Comparison of ENCODE assay signal across 24 cellular contexts in the genomic region with DNA sequence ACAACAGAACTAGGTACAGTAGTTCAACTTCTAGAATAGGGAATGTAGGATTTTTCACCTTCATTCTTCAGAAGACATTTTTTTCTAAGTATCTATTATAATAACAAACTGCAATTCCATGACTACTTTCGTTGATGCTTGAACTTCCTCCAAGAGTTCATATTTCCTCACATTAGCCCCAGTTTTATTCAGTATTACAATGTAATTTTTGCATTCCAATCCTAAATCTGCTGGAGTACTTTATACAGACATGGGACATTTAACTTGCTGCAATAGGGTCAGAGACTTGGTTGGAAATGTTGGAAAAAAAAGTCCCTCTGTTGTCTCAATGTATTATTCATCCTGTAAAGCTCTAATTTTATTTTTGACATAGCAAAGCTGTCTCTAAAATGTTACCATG. TPM values are rescaled to one million over a fixed set of nuclear protein-coding genes. Genes with fewer than 3 reads are reported as not detected.
DNase-seq lines count a peak whose midpoint lies in the region; ATAC-seq and TF ChIP-seq lines count a peak whose summit lies in the region.
"Had no signal": no experiment of that assay in that cellular context is flagged by ENCODE, and none has a peak within 500 bp of the region (broad histone marks: within the 10 kb centered on the region; RNA-seq: fewer than 3 reads in every experiment).

No MANE protein-coding gene starts in this region.

- H3K27me3 ChIP-seq in GM23338 (ENCODE audit: insufficient read depth) = no peaks in the 10 kb centered on the region
- no peaks in the 10 kb centered on the region; the same call in 1 of the 2 replicates for H3K27me3 ChIP-seq in IMR-90 (ENCODE audit: control insufficient read depth, insufficient read depth, low read length)
- no peaks in the 10 kb centered on the region for H3K27me3 ChIP-seq in endodermal cell (ENCODE audit: control insufficient read depth, insufficient read depth, low read length, poor library complexity, severe bottlenecking)
- peaks cover 4% of the 10 kb centered on the region; the same call in 1 of the 2 replicates for H3K27me3 ChIP-seq in BE2C
- H3K27me3 ChIP-seq: BLaER1 treated with 17β-estradiol and CSF1 and Interleukin-3, amounts not matched to agents 10 nM and 100 nM; Peyer's patch had no signal

- H3K4me2 ChIP-seq in GM23338 (peak overlapping the region; percentile 67), IMR-90 (ENCODE audit: low read depth, low read length) (no peak overlapping the region)

- in situ Hi-C loops in IMR-90 (cut with MboI; ENCODE audit: low sequenced_read_pairs) = no loop called here

- H2AK9ac ChIP-seq in IMR-90 (replicated peaks; ENCODE audit: low read depth, low read length, poor library complexity) = no peak overlapping the region

- H2BK20ac ChIP-seq in IMR-90 (ENCODE audit: low read depth, low read length) = no peak overlapping the region

- H3K36me3 ChIP-seq in GM23338 (ENCODE audit: insufficient read depth) (peaks cover 14% of the 10 kb centered on the region; the same call in 1 of the 2 replicates), IMR-90 (ENCODE audit: control insufficient read depth, insufficient read depth, low read length) (no peaks in the 10 kb centered on the region), endodermal cell (ENCODE audit: control insufficient read depth, insufficient read depth, low read length) (no peaks in the 10 kb centered on the region), BE2C (no peaks in the 10 kb centered on the region)
- H3K36me3 ChIP-seq: Peyer's patch had no signal

- no peak overlapping the region for H2AK5ac ChIP-seq in IMR-90 (ENCODE audit: low read depth, low read length)

- TF ChIP-seq CTCF in GM23338 (conservative IDR thresholded peaks at IDR 0.05; ENCODE audit: low read depth in 2 of 2) = no peak
- no peak for TF ChIP-seq CTCF in IMR-90 (conservative IDR thresholded peaks at IDR 0.05; ENCODE audit: low read depth, low read length)
- no peak for TF ChIP-seq CTCF in endodermal cell (conservative IDR thresholded peaks at IDR 0.05)
- no peak for TF ChIP-seq CTCF in osteocyte (IDR thresholded peaks at IDR 0.05)
- TF ChIP-seq CTCF in BE2C (IDR thresholded peaks at IDR 0.05; ENCODE audit: low read depth, low read length) = no peak

- H3K4me1 Mint-ChIP-seq in GM23338 (peaks cover 43% of the 10 kb centered on the region), endodermal cell (peaks cover 21% of the 10 kb centered on the region), osteocyte (ENCODE audit: unreplicated experiment) (peaks cover 26% of the 10 kb centered on the region)
- H3K4me1 Mint-ChIP-seq: CD4-positive, alpha-beta memory T cell; T-cell had no signal

- H4K8ac ChIP-seq in IMR-90 (ENCODE audit: low read depth in 2 of 2, low read length in 2 of 2) = no peak overlapping the region

- no peaks in the 10 kb centered on the region for H3K9me1 ChIP-seq in IMR-90 (ENCODE audit: insufficient read depth, low read length)

- CTCF ChIA-PET in IMR-90 (lab: Yijun Ruan, JAX) = no interaction called here

- H2AFZ ChIP-seq in GM23338 = no peak overlapping the region
- no peak overlapping the region for H2AFZ ChIP-seq in IMR-90 (replicated peaks; ENCODE audit: low read length, poor library complexity)

- no peak for ATAC-seq in GM23338
- ATAC-seq in IMR-90 (ENCODE audit: low read depth) = peak; percentile 46; the same call in 1 of the 2 replicates
- ATAC-seq: HCT116, HepG2, SK-N-SH treated with all-trans-retinoic acid at 6 μM for 48 hours, T-cell had no signal

- H2BK120ac ChIP-seq in IMR-90 (ENCODE audit: low read depth, low read length) = no peak overlapping the region

- H3K4me3 Mint-ChIP-seq in GM23338 (no peak overlapping the region), endodermal cell (no peak overlapping the region), osteocyte (ENCODE audit: unreplicated experiment) (no peak overlapping the region)
- H3K4me3 Mint-ChIP-seq: CD4-positive, alpha-beta memory T cell; T-cell had no signal

- H4K5ac ChIP-seq in IMR-90 (ENCODE audit: low read depth, low read length) = no peak overlapping the region

- no peak overlapping the region for H3K9ac ChIP-seq in IMR-90 (ENCODE audit: low read depth, low read length)
- no peak overlapping the region for H3K9ac ChIP-seq in endodermal cell (ENCODE audit: extremely low read depth, low read length, poor library complexity, severe bottlenecking)
- H3K9ac ChIP-seq: BLaER1 treated with 17β-estradiol and CSF1 and Interleukin-3, amounts not matched to agents 10 nM and 100 nM had no signal

- BruUV-seq in IMR-90 (replicated peaks; lab: Mats Ljungman, UMichigan) = no TSS peak

- H2BK15ac ChIP-seq in IMR-90 (ENCODE audit: low read depth, low read length) = no peak overlapping the region

- H3K4ac ChIP-seq in IMR-90 (ENCODE audit: low read depth, low read length) = no peak overlapping the region

- H3K9me3 ChIP-seq in IMR-90 (ENCODE audit: control insufficient read depth, insufficient read depth, low read length) (peaks cover 3% of the 10 kb centered on the region), endodermal cell (ENCODE audit: control insufficient read depth, low read length) (peaks cover 19% of the 10 kb centered on the region), BE2C (peaks cover 7% of the 10 kb centered on the region; the same call in 1 of the 2 replicates)

- H3K9me2 ChIP-seq in GM23338 (ENCODE audit: insufficient read depth) = no peaks in the 10 kb centered on the region

- DNase-seq in GM23338 (ENCODE audit: low spot score) = no peak
- peak; percentile 3 for DNase-seq in IMR-90
- DNase-seq in endodermal cell = no peak
- no peak for DNase-seq in osteocyte (ENCODE audit: extremely low spot score, unreplicated experiment)
- DNase-seq in BE2C = no peak
- DNase-seq in NCI-H774 (lab: John Stamatoyannopoulos, UW) = no peak
- no peak for DNase-seq in foreskin melanocyte
- DNase-seq: Caco-2; CD4-positive, alpha-beta memory T cell; DMS 273 treated with DMSO at 0.1 percent for 48 hours; DMS79 treated with DMSO at 0.1 percent for 48 hours; KBM-7; MM.1S; NCI-H1105; NCI-H146; NCI-H2029; NCI-H2227 treated with DMSO at 0.1 percent for 48 hours; NCI-H510A; Peyer's patch; T-cell had no signal

- no peak overlapping the region for H3K4me3 ChIP-seq in GM23338
- no peak overlapping the region for H3K4me3 ChIP-seq in IMR-90 (ENCODE audit: insufficient read depth, low read depth, low read length)
- H3K4me3 ChIP-seq in endodermal cell (ENCODE audit: low read length) = no peak overlapping the region
- H3K4me3 ChIP-seq in BE2C (ENCODE audit: low read depth, low read length) = no peak overlapping the region
- H3K4me3 ChIP-seq: BLaER1 treated with 17β-estradiol and CSF1 and Interleukin-3, amounts not matched to agents 10 nM and 100 nM; Peyer's patch had no signal

- no peak overlapping the region for H3K14ac ChIP-seq in IMR-90 (replicated peaks; ENCODE audit: low read depth, low read length)

- H3K36me3 Mint-ChIP-seq in GM23338 (ENCODE audit: low read depth) (peaks cover 22% of the 10 kb centered on the region), endodermal cell (ENCODE audit: low read depth) (peaks cover 6% of the 10 kb centered on the region), osteocyte (ENCODE audit: unreplicated experiment) (peaks cover 5% of the 10 kb centered on the region)

- TF ChIP-seq RAD21 in IMR-90 (IDR thresholded peaks at IDR 0.05; ENCODE audit: low read length) = no peak

- peaks cover 20% of the 10 kb centered on the region for H3K9me3 Mint-ChIP-seq in GM23338
- peaks cover 16% of the 10 kb centered on the region for H3K9me3 Mint-ChIP-seq in endodermal cell
- H3K9me3 Mint-ChIP-seq in osteocyte (ENCODE audit: unreplicated experiment) = peaks cover 14% of the 10 kb centered on the region

- dilution Hi-C loops in IMR-90 (cut with HindIII; ENCODE audit: low sequenced_read_pairs, unreplicated experiment) = no loop called here

- no peaks in the 10 kb centered on the region for H3F3A ChIP-seq in GM23338 (replicated peaks; ENCODE audit: low read depth)

- H3K79me1 ChIP-seq in IMR-90 (ENCODE audit: low read depth in 1 of 2, low read length in 2 of 2) = no peaks in the 10 kb centered on the region

- H3K27ac ChIP-seq in GM23338 (ENCODE audit: low read depth) (peak overlapping the region; percentile 91), IMR-90 (ENCODE audit: insufficient read depth, low read length) (no peak overlapping the region), endodermal cell (ENCODE audit: low read depth, low read length) (no peak overlapping the region)
- H3K27ac ChIP-seq: BLaER1 treated with 17β-estradiol and CSF1 and Interleukin-3, amounts not matched to agents 10 nM and 100 nM; Peyer's patch had no signal

- H2BK5ac ChIP-seq in IMR-90 (ENCODE audit: low read depth, low read length, poor library complexity, severe bottlenecking) = no peak overlapping the region

- H4K20me1 ChIP-seq in GM23338 (replicated peaks; ENCODE audit: insufficient read depth) = no peaks in the 10 kb centered on the region
- no peaks in the 10 kb centered on the region for H4K20me1 ChIP-seq in IMR-90 (ENCODE audit: insufficient read depth, low read length)
- H4K20me1 ChIP-seq: BLaER1 treated with 17β-estradiol and CSF1 and Interleukin-3, amounts not matched to agents 10 nM and 100 nM had no signal

- no peak for TF ChIP-seq POLR2A in IMR-90 (IDR thresholded peaks at IDR 0.05; ENCODE audit: low read depth, low read length)

- peak overlapping the region; percentile 99 for H3K27ac Mint-ChIP-seq in GM23338
- peak overlapping the region; percentile 41 for H3K27ac Mint-ChIP-seq in endodermal cell
- peak overlapping the region; percentile 16 for H3K27ac Mint-ChIP-seq in osteocyte (ENCODE audit: unreplicated experiment)
- H3K27ac Mint-ChIP-seq: CD4-positive, alpha-beta memory T cell; T-cell had no signal

- intact Hi-C loops in IMR-90 (cut with micrococcal nuclease) = no loop called here

- H3K23ac ChIP-seq in IMR-90 (ENCODE audit: low read depth, low read length) = no peak overlapping the region

- WGBS in IMR-90 (ENCODE audit: extremely low coverage in 2 of 2, insufficient read length in 1 of 2), 2 experiments = no CpG with 5 or more reads among the region's 1 CpG
- WGBS in endodermal cell (ENCODE audit: insufficient coverage in 1 of 2, insufficient read length in 1 of 2), 2 experiments = 83 to 88% methylated on average over 1 of the region's 1 CpG

- H3K56ac ChIP-seq in IMR-90 (ENCODE audit: extremely low read depth, insufficient read depth, low read length) = no peak overlapping the region

- no peak overlapping the region for H4K91ac ChIP-seq in IMR-90 (ENCODE audit: insufficient read depth, low read depth, low read length)

- H3K4me1 ChIP-seq in GM23338 (ENCODE audit: insufficient read depth) = peaks cover 37% of the 10 kb centered on the region
- no peaks in the 10 kb centered on the region for H3K4me1 ChIP-seq in IMR-90 (ENCODE audit: control insufficient read depth, insufficient read depth, low read length)
- H3K4me1 ChIP-seq in endodermal cell (ENCODE audit: control insufficient read depth, insufficient read depth, low read length) = no peaks in the 10 kb centered on the region
- H3K4me1 ChIP-seq in BE2C = no peaks in the 10 kb centered on the region
- H3K4me1 ChIP-seq: Caco-2, Peyer's patch had no signal

- POLR2A ChIA-PET in IMR-90 (lab: Charles Lee; ENCODE audit: unreplicated experiment) = no interaction called here

- no peak overlapping the region for H3K18ac ChIP-seq in IMR-90 (ENCODE audit: low read depth, low read length)

- no peaks in the 10 kb centered on the region for H3K79me2 ChIP-seq in GM23338 (replicated peaks; ENCODE audit: insufficient read depth)

- no peaks in the 10 kb centered on the region for H3K27me3 Mint-ChIP-seq in GM23338 (ENCODE audit: insufficient read depth, low read depth, poor library complexity)
- H3K27me3 Mint-ChIP-seq in endodermal cell (ENCODE audit: insufficient read depth) = no peaks in the 10 kb centered on the region
- H3K27me3 Mint-ChIP-seq in osteocyte (ENCODE audit: unreplicated experiment) = peaks cover 26% of the 10 kb centered on the region

RNA-seq across cellular contexts. Expression of a gene that starts 19.6 kb away (rescaled TPM):
- total RNA-seq in GM23338 (2014; rRNA removed; shearing (Covaris generic)) = 1.7 and 3.3 TPM in 2 replicates
- polyA plus RNA-seq in GM23338 (2016; fragmentation: Nextera tagmentation; extraction: Ambion mirVana) (2.0 and 2.3 TPM in 2 replicates), IMR-90 (2012; rRNA removed) (0.21 TPM in 1 of 2 replicates, not detected in the other)
- total RNA-seq in IMR-90 (2012; rRNA removed) (0.18 and 0.28 TPM in 2 replicates), endodermal cell (1 to 10 TPM in 1 of 2 donors, under 1 TPM in 1; 0.70 to 1.5 TPM), osteocyte (0.76 TPM in 1 of 2 replicates, not detected in the other)
- polyA plus RNA-seq in IMR-90 (2012; cell fraction: cytosol; rRNA removed) = 0.02 TPM in 1 of 2 replicates, not detected in the other
- 0.13 TPM in 1 of 2 replicates, not detected in the other for polyA plus RNA-seq in IMR-90 (2012; cell fraction: nucleus; rRNA removed; ENCODE audit: low replicate concordance)
- 0.43 TPM for polyA plus RNA-seq in endodermal cell (2013, experiment 1 of 2)
- 0.54 TPM for polyA plus RNA-seq in endodermal cell (2013, experiment 2 of 2)
- polyA plus RNA-seq in BE2C (2012; ENCODE audit: insufficient read depth, insufficient read length, low read depth) = not detected

RNA-seq across cellular contexts. Expression of a gene that starts 40.5 kb away (rescaled TPM):
- total RNA-seq in GM23338 (2014; rRNA removed; shearing (Covaris generic)) = 36.6 and 39.2 TPM in 2 replicates
- polyA plus RNA-seq in GM23338 (2016; fragmentation: Nextera tagmentation; extraction: Ambion mirVana) = 31.2 and 33.4 TPM in 2 replicates
- total RNA-seq in IMR-90 (2012; rRNA removed) = 4.7 and 11.1 TPM in 2 replicates
- 3.0 and 3.1 TPM in 2 replicates for polyA plus RNA-seq in IMR-90 (2012; rRNA removed)
- polyA plus RNA-seq in IMR-90 (2012; cell fraction: cytosol; rRNA removed) = 1.3 and 1.8 TPM in 2 replicates
- 1.3 and 1.4 TPM in 2 replicates for polyA plus RNA-seq in IMR-90 (2012; cell fraction: nucleus; rRNA removed; ENCODE audit: low replicate concordance)
- 10 to 100 TPM; 16.3 to 24.6 TPM for total RNA-seq in endodermal cell
- polyA plus RNA-seq in endodermal cell (2013, experiment 1 of 2) = 15.1 TPM
- 15.9 TPM for polyA plus RNA-seq in endodermal cell (2013, experiment 2 of 2)
- 8.8 and 9.3 TPM in 2 replicates for total RNA-seq in osteocyte
- 5.4 TPM for polyA plus RNA-seq in BE2C (2012; ENCODE audit: insufficient read depth, insufficient read length, low read depth)

Comparison
In these comparisons a context has a peak if more than half of its experiments do, and no peak if none do; other contexts are left out.
1. H3K27ac Mint-ChIP-seq: peak in every context shown above with its lines; median percentile 99 in GM23338; 41 in endodermal cell; 16 in osteocyte.